16 cellular contexts compared by ENCODE assay signal in genomic region chr9:126472446-126472845, GRCh38.
DNase-seq lines count a peak whose midpoint lies in the region; ATAC-seq and TF ChIP-seq lines count a peak whose summit lies in the region.
"Had no signal": no experiment of that assay in that cellular context is flagged by ENCODE, and none has a peak within 500 bp of the region (broad histone marks: within the 10 kb centered on the region; RNA-seq: fewer than 3 reads in every experiment).

No MANE protein-coding gene starts in this region.

- no peaks in the 10 kb centered on the region for H3K27me3 Mint-ChIP-seq in CD4-positive, alpha-beta memory T cell
- H3K27me3 Mint-ChIP-seq in neural progenitor cell (ENCODE audit: insufficient read depth, low read depth) (no peaks in the 10 kb centered on the region), WTC11 (ENCODE audit: low read depth) (no peaks in the 10 kb centered on the region)

- H3K79me2 ChIP-seq in neural progenitor cell (ENCODE audit: low read depth) = no peaks in the 10 kb centered on the region

- H3K36me3 ChIP-seq in CD4-positive, alpha-beta memory T cell (ENCODE audit: insufficient read depth, low read length) = no peaks in the 10 kb centered on the region
- no peaks in the 10 kb centered on the region for H3K36me3 ChIP-seq in neural progenitor cell
- no peaks in the 10 kb centered on the region for H3K36me3 ChIP-seq in Peyer's patch

- H3K4me1 ChIP-seq in CD4-positive, alpha-beta memory T cell (ENCODE audit: insufficient read depth, low read length) = peaks cover 70% of the 10 kb centered on the region
- H3K4me1 ChIP-seq in neural progenitor cell = peaks cover 28% of the 10 kb centered on the region
- H3K4me1 ChIP-seq in Peyer's patch = peaks cover 0 to 27% (median 17%) of the 10 kb centered on the region in 4 donors

- ATAC-seq in WTC11 = no peak
- no peak for ATAC-seq in HG02981 (IDR thresholded peaks at IDR 0.05; ENCODE audit: unreplicated experiment)
- no peak for ATAC-seq in GM18519 (IDR thresholded peaks at IDR 0.05; ENCODE audit: low FRiP score, unreplicated experiment)
- ATAC-seq: activated CD4-positive, alpha-beta T cell treated with anti-CD3 and anti-CD28 coated beads for 36 hours; left lobe of liver had no signal

- DNase-seq in CD4-positive, alpha-beta memory T cell = no peak
- DNase-seq in NCI-H1105 (lab: John Stamatoyannopoulos, UW) = peak; percentile 57
- DNase-seq in neural progenitor cell (ENCODE audit: low spot score) = no peak
- no peak for DNase-seq in WTC11 (ENCODE audit: low spot score)
- DNase-seq in Peyer's patch = no peak
- DNase-seq: activated CD4-positive, alpha-beta T cell treated with anti-CD3 and anti-CD28 coated beads for 36 hours; activated naive CD4-positive, alpha-beta T cell treated with anti-CD3 and anti-CD28 coated beads, Interleukin-2, amount 50 U/mL, for 16 hours; DMS79; Karpas-422; NCI-H2029; Right ventricle myocardium superior; stomach had no signal

- H3K27ac Mint-ChIP-seq in CD4-positive, alpha-beta memory T cell = peak overlapping the region in 6 of 7 donors; percentile 42 to 96 (median 90)
- H3K27ac Mint-ChIP-seq in neural progenitor cell (no peak overlapping the region), WTC11 (no peak overlapping the region)
- H3K27ac Mint-ChIP-seq: activated CD4-positive, alpha-beta T cell treated with anti-CD3 and anti-CD28 coated beads for 36 hours had no signal

- no peak overlapping the region for H3K4me3 ChIP-seq in CD4-positive, alpha-beta memory T cell (ENCODE audit: low read length in 2 of 2)
- H3K4me3 ChIP-seq in neural progenitor cell = no peak overlapping the region
- H3K4me3 ChIP-seq in Peyer's patch = no peak overlapping the region
- H3K4me3 ChIP-seq: stomach had no signal

- TF ChIP-seq POLR2A in Peyer's patch (IDR thresholded peaks at IDR 0.05) = no peak

- H3K4me3 Mint-ChIP-seq in CD4-positive, alpha-beta memory T cell = peak overlapping the region in 5 of 8 donors; percentile 9 to 83 (median 63)
- no peak overlapping the region for H3K4me3 Mint-ChIP-seq in neural progenitor cell
- H3K4me3 Mint-ChIP-seq in WTC11 = no peak overlapping the region
- H3K4me3 Mint-ChIP-seq: activated CD4-positive, alpha-beta T cell treated with anti-CD3 and anti-CD28 coated beads for 36 hours had no signal

- no peak for TF ChIP-seq CTCF in neural progenitor cell (IDR thresholded peaks at IDR 0.05)
- TF ChIP-seq CTCF in WTC11 (IDR thresholded peaks at IDR 0.05) = no peak
- no peak for TF ChIP-seq CTCF in Peyer's patch (IDR thresholded peaks at IDR 0.05)

- POLR2A ChIA-PET in CD4-positive, alpha-beta memory T cell (lab: Charles Lee; ENCODE audit: partially characterized antibody) = interaction anchor here (1.0 to 5.0 kb wide), 8 partner anchors 9 to 145 kb away, joined by 3 to 27 read pairs (median 8); partner anchors contain the start of gene MVB12B
- POLR2A ChIA-PET in WTC11 (lab: Charles Lee) = no interaction called here

- CTCF ChIA-PET in CD4-positive, alpha-beta memory T cell (lab: Charles Lee; ENCODE audit: partially characterized antibody) = interaction anchor here (0.9 to 5.5 kb wide), 8 partner anchors 9 to 170 kb away, joined by 3 to 57 read pairs (median 6); no protein-coding TSS in a partner anchor
- CTCF ChIA-PET in WTC11 (lab: Charles Lee) = interaction anchor here (0.6 to 3.2 kb wide), 8 partner anchors 10 to 218 kb away, joined by 3 to 23 read pairs (median 3); no protein-coding TSS in a partner anchor

- no peaks in the 10 kb centered on the region for H3K9me3 ChIP-seq in CD4-positive, alpha-beta memory T cell (ENCODE audit: control insufficient read depth in 1 of 2, low read length in 2 of 2)
- no peaks in the 10 kb centered on the region for H3K9me3 ChIP-seq in neural progenitor cell (ENCODE audit: low read depth)
- no peaks in the 10 kb centered on the region for H3K9me3 ChIP-seq in Peyer's patch
- H3K9me3 ChIP-seq: stomach had no signal

- H3K4me2 ChIP-seq in neural progenitor cell = peak overlapping the region; percentile 43

- H3K27me3 ChIP-seq in CD4-positive, alpha-beta memory T cell (ENCODE audit: insufficient read depth, low read length) = no peaks in the 10 kb centered on the region
- H3K27me3 ChIP-seq in neural progenitor cell = no peaks in the 10 kb centered on the region
- H3K27me3 ChIP-seq in Peyer's patch = no peaks in the 10 kb centered on the region
- H3K27me3 ChIP-seq: stomach had no signal

- peaks cover 1 to 7% of the 10 kb centered on the region in 2 donors for H3K36me3 Mint-ChIP-seq in CD4-positive, alpha-beta memory T cell
- H3K36me3 Mint-ChIP-seq in neural progenitor cell = peaks cover 24% of the 10 kb centered on the region
- H3K36me3 Mint-ChIP-seq in WTC11 = peaks cover 5% of the 10 kb centered on the region; the same call in 1 of the 2 replicates

- H4K20me1 ChIP-seq in neural progenitor cell (ENCODE audit: low read depth) = peaks cover 5% of the 10 kb centered on the region

- peaks cover 20% of the 10 kb centered on the region for H3F3A ChIP-seq in neural progenitor cell (ENCODE audit: low read depth)

- peaks cover 59 to 89% (median 77%) of the 10 kb centered on the region in 4 donors for H3K4me1 Mint-ChIP-seq in CD4-positive, alpha-beta memory T cell
- peaks cover 29% of the 10 kb centered on the region for H3K4me1 Mint-ChIP-seq in neural progenitor cell
- peaks cover 30% of the 10 kb centered on the region for H3K4me1 Mint-ChIP-seq in WTC11

- H2AFZ ChIP-seq in neural progenitor cell (replicated peaks) = no peak overlapping the region

- H3K9ac ChIP-seq in neural progenitor cell = no peak overlapping the region

- no peak overlapping the region for H3K27ac ChIP-seq in CD4-positive, alpha-beta memory T cell (ENCODE audit: low read depth, low read length)
- H3K27ac ChIP-seq in angular gyrus (ENCODE audit: low read depth, low read length) = peak overlapping the region; percentile 81
- H3K27ac ChIP-seq in neural progenitor cell = peak overlapping the region; percentile 5
- H3K27ac ChIP-seq in Peyer's patch = peak overlapping the region in 1 of 4 donors; percentile 52

- intact Hi-C loops in CD4-positive, alpha-beta memory T cell (cut with micrococcal nuclease) = loop anchor here (5.0 kb wide), 1 partner anchor 75 kb away; no protein-coding TSS in a partner anchor

- no peaks in the 10 kb centered on the region for H3K9me3 Mint-ChIP-seq in CD4-positive, alpha-beta memory T cell
- H3K9me3 Mint-ChIP-seq in neural progenitor cell = peaks cover 5% of the 10 kb centered on the region
- peaks cover 6% of the 10 kb centered on the region for H3K9me3 Mint-ChIP-seq in WTC11

TF ChIP-seq in WTC11, 78 proteins besides CTCF, POLR2A, EP300 and RAD21 (continues in another document):
- TF ChIP-seq JAZF1 (CRISPR knock-in tag; IDR thresholded peaks at IDR 0.05) = no peak
- no peak for TF ChIP-seq PREB (CRISPR knock-in tag; IDR thresholded peaks at IDR 0.05; ENCODE audit: borderline replicate concordance)
- TF ChIP-seq ZNF532 (CRISPR knock-in tag; IDR thresholded peaks at IDR 0.05; ENCODE audit: borderline replicate concordance) = no peak
- no peak for TF ChIP-seq ZNF512 (CRISPR knock-in tag; IDR thresholded peaks at IDR 0.05; ENCODE audit: borderline replicate concordance)
- TF ChIP-seq ZNF396 (CRISPR knock-in tag; IDR thresholded peaks at IDR 0.05; ENCODE audit: borderline replicate concordance) = no peak

Comparison
In these comparisons a context has a peak if more than half of its experiments do, and no peak if none do; other contexts are left out.
1. H3K27ac Mint-ChIP-seq: peak in CD4-positive, alpha-beta memory T cell (6 of 7); none in neural progenitor cell (single experiment) and WTC11 (single experiment).
2. H3K4me3 Mint-ChIP-seq: peak in CD4-positive, alpha-beta memory T cell (5 of 8); none in neural progenitor cell (single experiment) and WTC11 (single experiment).